ENCODE assay signal across 15 cellular contexts in the genomic region with DNA sequence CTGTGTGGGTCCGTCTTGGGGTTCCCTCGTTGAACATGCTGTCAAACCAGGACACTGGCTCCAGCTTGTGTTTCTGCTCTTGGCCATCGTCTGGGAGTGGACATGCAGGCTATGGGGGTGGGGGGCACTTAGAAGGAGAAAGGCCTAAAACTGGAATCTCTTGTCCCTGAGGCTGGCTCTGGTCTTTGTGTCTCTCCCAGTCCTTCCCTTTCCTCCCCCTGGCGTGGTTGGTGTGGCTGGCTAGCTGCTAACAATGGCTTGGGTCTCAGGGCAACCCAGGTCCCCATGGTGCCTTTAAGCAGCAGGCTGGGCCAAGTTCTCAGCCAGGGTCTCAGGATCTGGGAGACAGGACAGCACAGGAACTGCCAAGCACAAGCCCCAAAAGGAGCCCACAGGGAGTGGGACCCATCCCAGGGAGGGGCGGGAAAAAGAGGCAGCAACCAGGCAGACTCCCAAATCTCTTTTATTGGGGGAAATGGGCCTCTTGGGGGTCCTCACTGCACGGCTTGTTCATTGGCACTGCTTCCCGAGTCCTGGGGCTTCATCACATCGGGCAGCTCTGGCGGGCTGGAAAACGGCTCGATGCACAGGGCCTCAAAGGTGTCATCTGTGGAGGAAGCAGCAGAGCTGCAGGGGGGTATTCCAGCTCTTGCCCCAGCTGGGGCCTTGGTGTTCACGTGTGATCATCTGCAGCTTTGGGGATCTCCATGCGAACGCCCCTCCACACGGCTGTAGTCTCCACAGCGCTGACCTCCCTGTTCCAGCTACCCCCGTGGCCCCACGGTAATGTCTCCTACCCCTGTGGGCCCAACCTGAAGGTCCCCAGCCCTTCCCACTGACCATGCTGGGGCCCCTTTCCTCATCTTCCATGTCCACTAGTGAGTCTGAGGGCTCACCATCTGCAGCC. TPM values are rescaled to one million over a fixed set of nuclear protein-coding genes. Genes with fewer than 3 reads are reported as not detected.
DNase-seq lines count a peak whose midpoint lies in the region; ATAC-seq, FAIRE-seq and TF ChIP-seq lines count a peak whose summit lies in the region.
"Had no signal": no experiment of that assay in that cellular context is flagged by ENCODE, and none has a peak within 500 bp of the region (broad histone marks: within the 10 kb centered on the region; RNA-seq: fewer than 3 reads in every experiment).

No MANE protein-coding gene starts in this region.

- in situ Hi-C loops in gastrocnemius medialis (cut with MboI; ENCODE audit: low sequenced_read_pairs in 4 of 4) = no loop called here

- H4K20me1 ChIP-seq in endothelial cell of umbilical vein (replicated peaks; ENCODE audit: control insufficient read depth, extremely low read depth, insufficient read depth, low read length) = no peaks in the 10 kb centered on the region
- no peaks in the 10 kb centered on the region for H4K20me1 ChIP-seq in MM.1S (ENCODE audit: insufficient read depth, low read length)

- peaks cover 33% of the 10 kb centered on the region for H3K79me2 ChIP-seq in endothelial cell of umbilical vein (ENCODE audit: control insufficient read depth, insufficient read depth, low read length)
- H3K79me2 ChIP-seq in MM.1S (ENCODE audit: low read length) = peaks cover 41% of the 10 kb centered on the region

- no peak overlapping the region for H3K4me2 ChIP-seq in endothelial cell of umbilical vein (ENCODE audit: insufficient read depth, low read length)
- H3K4me2 ChIP-seq in MM.1S (ENCODE audit: low read depth, low read length) = no peak overlapping the region

- POLR2A ChIA-PET in endothelial cell of umbilical vein (lab: Charles Lee) = no interaction called here

- H3K4me3 Mint-ChIP-seq in activated naive CD4-positive, alpha-beta T cell treated with anti-CD3 and anti-CD28 coated beads for 36 hours = no peak overlapping the region
- no peak overlapping the region for H3K4me3 Mint-ChIP-seq in stimulated activated naive B cell treated with anti-CD40 and anti-IgM and Interleukin-4, amounts not matched to agents 10 μg/mL and 1 μg/mL and 100 μg/mL, for 72 hours

- H3K27ac Mint-ChIP-seq in activated naive CD4-positive, alpha-beta T cell treated with anti-CD3 and anti-CD28 coated beads for 36 hours = no peak overlapping the region
- H3K27ac Mint-ChIP-seq in stimulated activated naive B cell treated with anti-CD40 and anti-IgM and Interleukin-4, amounts not matched to agents 10 μg/mL and 1 μg/mL and 100 μg/mL, for 72 hours = peak overlapping the region; percentile 53

- CTCF ChIA-PET in activated naive CD4-positive, alpha-beta T cell treated with anti-CD3 and anti-CD28 coated beads for 36 hours (lab: Charles Lee) = no interaction called here
- CTCF ChIA-PET in endothelial cell of umbilical vein (lab: Charles Lee) = no interaction called here

- no TSS peak for BruUV-seq in endothelial cell of umbilical vein (replicated peaks; lab: Mats Ljungman, UMichigan)

- H3K4me1 ChIP-seq in endothelial cell of umbilical vein (ENCODE audit: control insufficient read depth, extremely low read depth, insufficient read depth, low read length) = peaks cover 8% of the 10 kb centered on the region
- H3K4me1 ChIP-seq in MM.1S (ENCODE audit: low read length) = 0 out of 2 replicates have a peak, but pooled peaks cover 9% of the 10 kb centered on the region
- peaks cover 26 to 33% of the 10 kb centered on the region in 2 donors for H3K4me1 ChIP-seq in gastrocnemius medialis

- dilution Hi-C loops in endothelial cell of umbilical vein (cut with MboI; ENCODE audit: extremely low pct_ligation_motif_present, low sequenced_read_pairs) = no loop called here

- peaks cover 38% of the 10 kb centered on the region for H3K36me3 Mint-ChIP-seq in activated naive CD4-positive, alpha-beta T cell treated with anti-CD3 and anti-CD28 coated beads for 36 hours (ENCODE audit: low read depth)
- H3K36me3 Mint-ChIP-seq in stimulated activated naive B cell treated with anti-CD40 and anti-IgM and Interleukin-4, amounts not matched to agents 10 μg/mL and 1 μg/mL and 100 μg/mL, for 72 hours = peaks cover 49 to 60% of the 10 kb centered on the region in 2 donors

- H2AFZ ChIP-seq in endothelial cell of umbilical vein (ENCODE audit: low read depth, low read length) = no peak overlapping the region
- H2AFZ ChIP-seq in MM.1S (ENCODE audit: low read length) = no peak overlapping the region

- H3K9ac ChIP-seq in endothelial cell of umbilical vein (replicated peaks; ENCODE audit: extremely low read depth, insufficient read depth, low read length) = no peak overlapping the region
- H3K9ac ChIP-seq in MM.1S (ENCODE audit: low read length) = no peak overlapping the region

- H3K9me3 ChIP-seq in endothelial cell of umbilical vein (replicated peaks; ENCODE audit: control insufficient read depth, insufficient read depth, low read length) = no peaks in the 10 kb centered on the region
- no peaks in the 10 kb centered on the region for H3K9me3 ChIP-seq in MM.1S (replicated peaks; ENCODE audit: insufficient read depth, low read length)
- no peaks in the 10 kb centered on the region for H3K9me3 ChIP-seq in gastrocnemius medialis

- no peak for FAIRE-seq in endothelial cell of umbilical vein (lab: Jason Lieb, UNC)

- DNase-seq in activated naive CD4-positive, alpha-beta T cell treated with anti-CD3 and anti-CD28 coated beads for 36 hours = peak; percentile 4
- no peak for DNase-seq in activated naive CD4-positive, alpha-beta T cell treated with Interleukin-2 at 50 U/mL for 16 hours
- no peak for DNase-seq in endothelial cell of umbilical vein (ENCODE audit: low read depth, low spot score)
- DNase-seq in stimulated activated naive B cell treated with anti-CD40 and anti-IgM and Interleukin-4, amounts not matched to agents 10 μg/mL and 1 μg/mL and 100 μg/mL, for 72 hours = no peak
- no peak for DNase-seq in MM.1S
- DNase-seq in gastrocnemius medialis = no peak
- DNase-seq in activated CD4-positive, alpha-beta T cell treated with anti-CD3 and anti-CD28 coated beads, Interleukin-2, amount 50 U/mL, for 4 hours = no peak
- DNase-seq: AML-193; effector memory CD4-positive, alpha-beta T cell; T-helper 2 cell had no signal

- no peaks in the 10 kb centered on the region for H3K27me3 Mint-ChIP-seq in activated naive CD4-positive, alpha-beta T cell treated with anti-CD3 and anti-CD28 coated beads for 36 hours (ENCODE audit: low read depth)
- H3K27me3 Mint-ChIP-seq in stimulated activated naive B cell treated with anti-CD40 and anti-IgM and Interleukin-4, amounts not matched to agents 10 μg/mL and 1 μg/mL and 100 μg/mL, for 72 hours = no peaks in the 10 kb centered on the region

- H3K36me3 ChIP-seq in endothelial cell of umbilical vein (ENCODE audit: control insufficient read depth in 2 of 2, extremely low read depth in 1 of 2, insufficient read depth in 2 of 2, low read length in 2 of 2) = peaks cover 27 to 57% of the 10 kb centered on the region in 2 experiments
- peaks cover 9% of the 10 kb centered on the region; the same call in 1 of the 2 replicates for H3K36me3 ChIP-seq in MM.1S (replicated peaks; ENCODE audit: insufficient read depth, low read length)
- peaks cover 15 to 73% of the 10 kb centered on the region in 2 donors for H3K36me3 ChIP-seq in gastrocnemius medialis

- H3F3A ChIP-seq in MM.1S (ENCODE audit: insufficient read depth, low read length) = peaks cover 35% of the 10 kb centered on the region

- peaks cover 30% of the 10 kb centered on the region for H3K4me1 Mint-ChIP-seq in activated naive CD4-positive, alpha-beta T cell treated with anti-CD3 and anti-CD28 coated beads for 36 hours (ENCODE audit: low read depth)
- peaks cover 35 to 58% of the 10 kb centered on the region in 2 donors for H3K4me1 Mint-ChIP-seq in stimulated activated naive B cell treated with anti-CD40 and anti-IgM and Interleukin-4, amounts not matched to agents 10 μg/mL and 1 μg/mL and 100 μg/mL, for 72 hours

- no peak for TF ChIP-seq POLR2A in endothelial cell of umbilical vein (IDR thresholded peaks at IDR 0.05; ENCODE audit: low read depth, low read length)
- TF ChIP-seq POLR2A in gastrocnemius medialis (IDR thresholded peaks at IDR 0.05) = no peak

- intact Hi-C loops in activated naive CD4-positive, alpha-beta T cell treated with anti-CD3 and anti-CD28 coated beads for 36 hours (cut with micrococcal nuclease) = no loop called here
- intact Hi-C loops in endothelial cell of umbilical vein (cut with micrococcal nuclease) (loop anchor here (10.0 kb wide), 1 partner anchor 63 kb away; a partner anchor contains a TSS), gastrocnemius medialis (cut with DNase I; ENCODE audit: low total_unique reads) (no loop called here)

- no peak overlapping the region for H3K27ac ChIP-seq in endothelial cell of umbilical vein (ENCODE audit: insufficient read depth, low read depth, low read length)
- H3K27ac ChIP-seq in MM.1S (ENCODE audit: low read length) = no peak overlapping the region
- peak overlapping the region in 2 of 4 donors; percentile 53 to 62 for H3K27ac ChIP-seq in gastrocnemius medialis

- no peaks in the 10 kb centered on the region for H3K9me2 ChIP-seq in MM.1S (replicated peaks; ENCODE audit: insufficient read depth, low read length)

- ATAC-seq in stimulated activated naive B cell treated with anti-CD40 and anti-IgM and Interleukin-4, amounts not matched to agents 10 μg/mL and 1 μg/mL and 100 μg/mL, for 72 hours (replicated peaks) = no peak
- no peak for ATAC-seq in gastrocnemius medialis
- ATAC-seq: left lobe of liver had no signal

- H3K9me3 Mint-ChIP-seq in activated naive CD4-positive, alpha-beta T cell treated with anti-CD3 and anti-CD28 coated beads for 36 hours = no peaks in the 10 kb centered on the region
- H3K9me3 Mint-ChIP-seq in stimulated activated naive B cell treated with anti-CD40 and anti-IgM and Interleukin-4, amounts not matched to agents 10 μg/mL and 1 μg/mL and 100 μg/mL, for 72 hours = no peaks in the 10 kb centered on the region

- TF ChIP-seq CTCF in endothelial cell of umbilical vein (IDR thresholded peaks at IDR 0.05; ENCODE audit: extremely low read depth in 1 of 2, insufficient read depth in 1 of 2, low read depth in 1 of 2, low read length in 2 of 2) (no peak), MM.1S (IDR thresholded peaks at IDR 0.05; ENCODE audit: low read length) (no peak), gastrocnemius medialis (IDR thresholded peaks at IDR 0.05 in 4 of 5, conservative IDR thresholded peaks at IDR 0.05 in 1 of 5) (no peak)

- H3K27me3 ChIP-seq in endothelial cell of umbilical vein (ENCODE audit: control insufficient read depth in 2 of 2, insufficient read depth in 2 of 2, low read length in 2 of 2) = no peaks in the 10 kb centered on the region
- no peaks in the 10 kb centered on the region for H3K27me3 ChIP-seq in MM.1S (replicated peaks; ENCODE audit: insufficient read depth, low read length)
- no peaks in the 10 kb centered on the region for H3K27me3 ChIP-seq in gastrocnemius medialis

- no peaks in the 10 kb centered on the region for H3K9me1 ChIP-seq in endothelial cell of umbilical vein (replicated peaks; ENCODE audit: control insufficient read depth, extremely low read depth, insufficient read depth, low read length)

- H3K4me3 ChIP-seq in endothelial cell of umbilical vein (replicated peaks in 1 of 3; ENCODE audit: insufficient read depth in 1 of 3, low read depth in 1 of 3, low read length in 3 of 3) (no peak overlapping the region), MM.1S (ENCODE audit: low read length) (no peak overlapping the region), gastrocnemius medialis (no peak overlapping the region)

RNA-seq across cellular contexts. Expression of a gene that starts 5.3 kb away (rescaled TPM):
- 100 to 1,000 TPM; 177 to 189 TPM for total RNA-seq in activated naive CD4-positive, alpha-beta T cell treated with anti-CD3 and anti-CD28 coated beads for 36 hours
- polyA plus RNA-seq in PFSK-1 (2012; ENCODE audit: insufficient read length, low read depth) = 540 TPM
- total RNA-seq in endothelial cell of umbilical vein (158 and 251 TPM in 2 replicates), gastrocnemius medialis (100 to 1,000 TPM; 216 to 970 (median 375) TPM)
- polyA plus RNA-seq in endothelial cell of umbilical vein = 848 and 1,320 TPM in 2 replicates
- polyA plus RNA-seq in endothelial cell of umbilical vein (2011; cell fraction: cytosol; rRNA removed) = 272 and 281 TPM in 2 replicates
- 65.8 and 77.0 TPM in 2 replicates for polyA plus RNA-seq in endothelial cell of umbilical vein (2011; cell fraction: nucleus; rRNA removed)
- polyA plus RNA-seq in endothelial cell of umbilical vein (2012) = 209 and 341 TPM in 2 replicates
- polyA minus RNA-seq in endothelial cell of umbilical vein = 126 and 159 TPM in 2 replicates
- 101 TPM for polyA minus RNA-seq in endothelial cell of umbilical vein (2011; cell fraction: cytosol; rRNA and poly(A)+ RNA removed)
- 7.7 and 18.0 TPM in 2 replicates for polyA minus RNA-seq in endothelial cell of umbilical vein (2011; cell fraction: nucleus; rRNA and poly(A)+ RNA removed)

RNA-seq across cellular contexts. Expression of a gene that starts 15.6 kb away (rescaled TPM):
- total RNA-seq in activated naive CD4-positive, alpha-beta T cell treated with anti-CD3 and anti-CD28 coated beads for 36 hours = under 1 TPM; 0.12 to 0.17 TPM
- not detected for polyA plus RNA-seq in PFSK-1 (2012; ENCODE audit: insufficient read length, low read depth)
- total RNA-seq in endothelial cell of umbilical vein (not detected in 2 replicates), gastrocnemius medialis (not detected)
- polyA plus RNA-seq in endothelial cell of umbilical vein = not detected in 2 replicates
- not detected in 2 replicates for polyA plus RNA-seq in endothelial cell of umbilical vein (2011; cell fraction: cytosol; rRNA removed)
- not detected in 2 replicates for polyA plus RNA-seq in endothelial cell of umbilical vein (2011; cell fraction: nucleus; rRNA removed)
- polyA plus RNA-seq in endothelial cell of umbilical vein (2012) = not detected in 2 replicates
- not detected in 2 replicates for polyA minus RNA-seq in endothelial cell of umbilical vein
- not detected for polyA minus RNA-seq in endothelial cell of umbilical vein (2011; cell fraction: cytosol; rRNA and poly(A)+ RNA removed)
- not detected in 2 replicates for polyA minus RNA-seq in endothelial cell of umbilical vein (2011; cell fraction: nucleus; rRNA and poly(A)+ RNA removed)
- total RNA-seq: left lobe of liver, omental fat pad had no signal

RNA-seq across cellular contexts. Expression of a gene that starts 19.3 kb away (rescaled TPM):
- 100 to 1,000 TPM; 607 to 649 TPM for total RNA-seq in activated naive CD4-positive, alpha-beta T cell treated with anti-CD3 and anti-CD28 coated beads for 36 hours
- polyA plus RNA-seq in PFSK-1 (2012; ENCODE audit: insufficient read length, low read depth) = 338 TPM
- total RNA-seq in endothelial cell of umbilical vein (483 and 492 TPM in 2 replicates), gastrocnemius medialis (100 to 1,000 TPM; 151 to 205 (median 164) TPM)
- 270 and 296 TPM in 2 replicates for polyA plus RNA-seq in endothelial cell of umbilical vein
- polyA plus RNA-seq in endothelial cell of umbilical vein (2011; cell fraction: cytosol; rRNA removed) = 169 and 220 TPM in 2 replicates
- polyA plus RNA-seq in endothelial cell of umbilical vein (2011; cell fraction: nucleus; rRNA removed) = 1,376 and 1,655 TPM in 2 replicates
- polyA plus RNA-seq in endothelial cell of umbilical vein (2012) = 372 and 395 TPM in 2 replicates
- polyA minus RNA-seq in endothelial cell of umbilical vein = 229 and 305 TPM in 2 replicates
- polyA minus RNA-seq in endothelial cell of umbilical vein (2011; cell fraction: cytosol; rRNA and poly(A)+ RNA removed) = 119 TPM
- 325 and 340 TPM in 2 replicates for polyA minus RNA-seq in endothelial cell of umbilical vein (2011; cell fraction: nucleus; rRNA and poly(A)+ RNA removed)

RNA-seq across cellular contexts. Expression of a gene that starts 26.5 kb away (rescaled TPM):
- not detected for total RNA-seq in activated naive CD4-positive, alpha-beta T cell treated with anti-CD3 and anti-CD28 coated beads for 36 hours
- polyA plus RNA-seq in PFSK-1 (2012; ENCODE audit: insufficient read length, low read depth) = not detected
- not detected in 2 replicates for total RNA-seq in endothelial cell of umbilical vein
- not detected in 2 replicates for polyA plus RNA-seq in endothelial cell of umbilical vein
- not detected in 2 replicates for polyA plus RNA-seq in endothelial cell of umbilical vein (2011; cell fraction: cytosol; rRNA removed)
- polyA plus RNA-seq in endothelial cell of umbilical vein (2011; cell fraction: nucleus; rRNA removed) = not detected in 2 replicates
- polyA plus RNA-seq in endothelial cell of umbilical vein (2012) = not detected in 2 replicates
- polyA minus RNA-seq in endothelial cell of umbilical vein = not detected in 2 replicates
- not detected for polyA minus RNA-seq in endothelial cell of umbilical vein (2011; cell fraction: cytosol; rRNA and poly(A)+ RNA removed)
- not detected in 2 replicates for polyA minus RNA-seq in endothelial cell of umbilical vein (2011; cell fraction: nucleus; rRNA and poly(A)+ RNA removed)
- not detected for total RNA-seq in gastrocnemius medialis
- total RNA-seq: activated CD8-positive, alpha-beta memory T cell treated with anti-CD3 and anti-CD28 coated beads for 36 hours; G401; left lobe of liver; omental fat pad had no signal

RNA-seq across cellular contexts. Expression of a gene that starts 45.3 kb away (rescaled TPM):
- total RNA-seq in activated naive CD4-positive, alpha-beta T cell treated with anti-CD3 and anti-CD28 coated beads for 36 hours = 1 to 10 TPM; 3.3 to 4.1 TPM
- not detected for polyA plus RNA-seq in PFSK-1 (2012; ENCODE audit: insufficient read length, low read depth)
- total RNA-seq in endothelial cell of umbilical vein (not detected in 2 replicates), gastrocnemius medialis (not detected)
- 0.19 and 0.28 TPM in 2 replicates for polyA plus RNA-seq in endothelial cell of umbilical vein
- polyA plus RNA-seq in endothelial cell of umbilical vein (2011; cell fraction: cytosol; rRNA removed) = 0.12 and 0.23 TPM in 2 replicates
- not detected in 2 replicates for polyA plus RNA-seq in endothelial cell of umbilical vein (2011; cell fraction: nucleus; rRNA removed)
- not detected in 2 replicates for polyA plus RNA-seq in endothelial cell of umbilical vein (2012)
- 0.63 and 2.7 TPM in 2 replicates for polyA minus RNA-seq in endothelial cell of umbilical vein
- polyA minus RNA-seq in endothelial cell of umbilical vein (2011; cell fraction: cytosol; rRNA and poly(A)+ RNA removed) = 85.5 TPM
- 1.3 TPM in 1 of 2 replicates, not detected in the other for polyA minus RNA-seq in endothelial cell of umbilical vein (2011; cell fraction: nucleus; rRNA and poly(A)+ RNA removed)
- total RNA-seq: G401, left lobe of liver had no signal
